Comparison of ENCODE assay signal across 2 cellular contexts in the genomic region with DNA sequence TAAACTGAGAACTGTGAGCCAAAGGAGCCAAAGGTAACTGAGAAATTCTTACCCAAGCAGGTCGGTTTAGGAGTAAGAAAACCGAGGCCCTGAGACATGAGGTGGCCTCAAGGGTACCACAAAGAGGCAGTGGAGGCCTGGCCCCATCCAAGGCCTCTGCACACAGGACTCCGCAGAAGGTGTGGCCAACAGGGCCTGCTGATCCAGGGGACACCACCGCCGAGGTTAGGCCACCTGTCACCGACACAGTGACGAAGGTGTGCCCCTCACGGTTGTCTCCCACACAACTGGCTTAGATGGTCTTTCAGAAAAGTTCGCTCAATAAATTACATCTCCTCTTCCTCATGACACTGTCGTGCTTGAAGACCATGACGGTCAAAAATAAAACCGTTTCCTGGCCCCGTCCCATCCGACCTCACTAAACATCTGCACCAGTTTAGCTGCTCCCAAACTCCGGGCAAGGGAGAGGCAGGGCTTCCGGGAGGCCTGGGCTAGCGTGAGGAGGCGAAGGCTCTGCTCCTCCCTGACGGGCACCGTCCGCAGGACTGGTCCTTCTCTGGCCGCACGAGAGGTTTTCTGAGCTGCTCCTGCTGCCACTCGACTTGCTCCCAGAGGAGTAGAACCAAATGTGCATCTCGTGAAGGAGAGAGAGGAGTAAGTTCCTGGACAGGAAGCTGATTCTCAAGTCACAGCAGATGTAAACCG.
TF ChIP-seq lines count a peak whose summit lies in the region.

No MANE protein-coding gene starts in this region.

TF ChIP-seq in H1, 55 proteins besides CTCF, POLR2A, EP300 and RAD21:
- TF ChIP-seq SIN3A (conservative IDR thresholded peaks at IDR 0.05 in 1 of 2, IDR thresholded peaks at IDR 0.05 in 1 of 2; ENCODE audit: low read depth in 1 of 2, low read length in 2 of 2) (no peak), SAP30 (IDR thresholded peaks at IDR 0.05; ENCODE audit: insufficient read depth, insufficient replicate concordance, low read length) (no peak), CTBP2 (IDR thresholded peaks at IDR 0.05; ENCODE audit: borderline replicate concordance, insufficient read depth, insufficient read length, low read length) (no peak), CEBPB (IDR thresholded peaks at IDR 0.05; ENCODE audit: low read depth, low read length) (no peak), POLR2AphosphoS5 (IDR thresholded peaks at IDR 0.05; ENCODE audit: low read depth, low read length) (no peak), BRCA1 (IDR thresholded peaks at IDR 0.05; ENCODE audit: low read depth, low read length) (no peak), CHD2 (IDR thresholded peaks at IDR 0.05; ENCODE audit: low read length) (no peak)

TF ChIP-seq in SK-N-SH, 30 proteins besides CTCF, POLR2A, EP300 and RAD21:
- TF ChIP-seq NRF1 (IDR thresholded peaks at IDR 0.05; ENCODE audit: low read depth, low read length) (no peak), RXRA (IDR thresholded peaks at IDR 0.05; ENCODE audit: borderline replicate concordance, low read depth) (no peak), SIN3A (IDR thresholded peaks at IDR 0.05; ENCODE audit: borderline replicate concordance, low read depth, low read length) (no peak), CHD2 (IDR thresholded peaks at IDR 0.05; ENCODE audit: low read length, partially characterized antibody) (no peak), ELF1 (IDR thresholded peaks at IDR 0.05) (no peak)
- TF ChIP-seq, protein P1, sequence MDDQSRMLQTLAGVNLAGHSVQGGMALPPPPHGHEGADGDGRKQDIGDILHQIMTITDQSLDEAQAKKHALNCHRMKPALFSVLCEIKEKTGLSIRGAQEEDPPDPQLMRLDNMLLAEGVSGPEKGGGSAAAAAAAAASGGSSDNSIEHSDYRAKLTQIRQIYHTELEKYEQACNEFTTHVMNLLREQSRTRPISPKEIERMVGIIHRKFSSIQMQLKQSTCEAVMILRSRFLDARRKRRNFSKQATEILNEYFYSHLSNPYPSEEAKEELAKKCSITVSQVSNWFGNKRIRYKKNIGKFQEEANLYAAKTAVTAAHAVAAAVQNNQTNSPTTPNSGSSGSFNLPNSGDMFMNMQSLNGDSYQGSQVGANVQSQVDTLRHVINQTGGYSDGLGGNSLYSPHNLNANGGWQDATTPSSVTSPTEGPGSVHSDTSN (IDR thresholded peaks at IDR 0.05): no peak
- TF ChIP-seq, protein P2, sequence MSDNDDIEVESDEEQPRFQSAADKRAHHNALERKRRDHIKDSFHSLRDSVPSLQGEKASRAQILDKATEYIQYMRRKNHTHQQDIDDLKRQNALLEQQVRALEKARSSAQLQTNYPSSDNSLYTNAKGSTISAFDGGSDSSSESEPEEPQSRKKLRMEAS (IDR thresholded peaks at IDR 0.05; ENCODE audit: low read depth): no peak
- TF ChIP-seq, protein P3, sequence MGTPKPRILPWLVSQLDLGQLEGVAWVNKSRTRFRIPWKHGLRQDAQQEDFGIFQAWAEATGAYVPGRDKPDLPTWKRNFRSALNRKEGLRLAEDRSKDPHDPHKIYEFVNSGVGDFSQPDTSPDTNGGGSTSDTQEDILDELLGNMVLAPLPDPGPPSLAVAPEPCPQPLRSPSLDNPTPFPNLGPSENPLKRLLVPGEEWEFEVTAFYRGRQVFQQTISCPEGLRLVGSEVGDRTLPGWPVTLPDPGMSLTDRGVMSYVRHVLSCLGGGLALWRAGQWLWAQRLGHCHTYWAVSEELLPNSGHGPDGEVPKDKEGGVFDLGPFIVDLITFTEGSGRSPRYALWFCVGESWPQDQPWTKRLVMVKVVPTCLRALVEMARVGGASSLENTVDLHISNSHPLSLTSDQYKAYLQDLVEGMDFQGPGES (IDR thresholded peaks at IDR 0.05; ENCODE audit: low read depth, low read length): no peak
- TF ChIP-seq, protein P4, sequence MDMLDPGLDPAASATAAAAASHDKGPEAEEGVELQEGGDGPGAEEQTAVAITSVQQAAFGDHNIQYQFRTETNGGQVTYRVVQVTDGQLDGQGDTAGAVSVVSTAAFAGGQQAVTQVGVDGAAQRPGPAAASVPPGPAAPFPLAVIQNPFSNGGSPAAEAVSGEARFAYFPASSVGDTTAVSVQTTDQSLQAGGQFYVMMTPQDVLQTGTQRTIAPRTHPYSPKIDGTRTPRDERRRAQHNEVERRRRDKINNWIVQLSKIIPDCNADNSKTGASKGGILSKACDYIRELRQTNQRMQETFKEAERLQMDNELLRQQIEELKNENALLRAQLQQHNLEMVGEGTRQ (IDR thresholded peaks at IDR 0.05; ENCODE audit: borderline replicate concordance, low read depth, low read length): no peak
